12 cellular contexts compared by ENCODE assay signal in the genomic region with DNA sequence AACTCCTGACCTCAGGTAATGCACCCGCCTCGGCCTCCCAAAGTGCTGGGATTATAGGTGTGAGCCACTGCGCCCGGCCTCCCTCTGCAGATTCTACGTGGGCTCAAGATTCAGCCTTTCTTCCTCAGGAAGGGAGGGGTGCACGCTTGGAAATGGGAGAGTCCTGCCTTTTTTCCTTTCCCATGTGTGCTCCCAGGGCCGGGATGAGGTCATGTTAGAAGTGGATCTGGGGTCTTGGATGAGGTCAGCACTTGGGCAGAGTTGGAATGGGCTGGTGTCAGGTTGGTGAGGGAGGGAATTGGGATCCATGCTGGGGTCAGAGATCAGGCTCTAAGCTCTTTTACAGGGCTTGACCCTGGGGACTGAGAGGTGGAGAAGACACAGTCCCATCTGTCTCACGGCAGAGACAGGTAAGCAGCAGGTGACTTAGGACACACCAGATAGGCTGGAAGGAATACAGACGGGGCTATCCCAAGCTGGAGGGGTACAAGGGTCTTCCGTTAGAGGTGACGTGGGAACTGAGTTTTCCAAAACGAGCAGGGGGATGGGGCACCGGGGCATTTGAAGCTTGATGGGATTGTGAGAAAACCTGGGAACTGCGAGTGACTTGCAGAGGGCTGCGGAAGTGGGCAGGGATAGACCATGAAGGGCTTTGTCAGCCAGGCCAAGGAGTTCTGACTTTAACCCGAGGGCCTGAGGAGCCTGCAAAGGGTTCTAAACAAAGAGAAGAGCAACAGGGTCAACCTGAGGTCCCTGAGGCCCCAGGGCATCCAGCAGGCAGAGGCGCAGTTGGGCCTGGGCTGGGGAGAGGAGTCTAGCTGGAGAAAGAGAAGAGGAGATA. TPM values are rescaled to one million over a fixed set of nuclear protein-coding genes. Genes with fewer than 3 reads are reported as not detected.
DNase-seq lines count a peak whose midpoint lies in the region; ATAC-seq and TF ChIP-seq lines count a peak whose summit lies in the region.
"Had no signal": no experiment of that assay in that cellular context is flagged by ENCODE, and none has a peak within 500 bp of the region (broad histone marks: within the 10 kb centered on the region; RNA-seq: fewer than 3 reads in every experiment).

No MANE protein-coding gene starts in this region.

- no peaks in the 10 kb centered on the region for H3K27me3 ChIP-seq in CD8-positive, alpha-beta memory T cell (ENCODE audit: insufficient read depth, low read length, poor library complexity, severe bottlenecking)
- H3K27me3 ChIP-seq in hepatocyte: no peaks in the 10 kb centered on the region
- H3K27me3 ChIP-seq in effector memory CD4-positive, alpha-beta T cell (replicated peaks; ENCODE audit: control insufficient read depth, insufficient read depth, low read length, poor library complexity, severe bottlenecking): no peaks in the 10 kb centered on the region
- H3K27me3 ChIP-seq: adrenal gland had no signal

- H3K27ac ChIP-seq in CD8-positive, alpha-beta memory T cell (ENCODE audit: low read depth, low read length): no peak overlapping the region
- H3K27ac ChIP-seq in hepatocyte: no peak overlapping the region
- no peak overlapping the region for H3K27ac ChIP-seq in effector memory CD4-positive, alpha-beta T cell (ENCODE audit: insufficient read depth, low read length, poor library complexity, severe bottlenecking)
- H3K27ac ChIP-seq: adrenal gland had no signal

- no peak overlapping the region for H3K4me3 Mint-ChIP-seq in CD8-positive, alpha-beta memory T cell
- peak overlapping the region in 1 of 3 experiments; percentile 3 for H3K4me3 Mint-ChIP-seq in nephron

- H3K9me3 Mint-ChIP-seq in CD8-positive, alpha-beta memory T cell: no peaks in the 10 kb centered on the region
- H3K9me3 Mint-ChIP-seq in nephron: no peaks in the 10 kb centered on the region

- intact Hi-C loops in Right ventricle myocardium superior (cut with DNase I): no loop called here

- no peak overlapping the region for H3K4me2 ChIP-seq in hepatocyte

- POLR2A ChIA-PET in CD8-positive, alpha-beta memory T cell (lab: Charles Lee): interaction anchor here (0.6 to 1.3 kb wide), 3 partner anchors 49 to 220 kb away, joined by 3 to 4 read pairs (median 4); no protein-coding TSS in a partner anchor

- no peaks in the 10 kb centered on the region for H3K9me2 ChIP-seq in hepatocyte (replicated peaks; ENCODE audit: insufficient read depth)

- H3K4me3 ChIP-seq in CD8-positive, alpha-beta memory T cell (ENCODE audit: low read length): no peak overlapping the region
- no peak overlapping the region for H3K4me3 ChIP-seq in hepatocyte
- H3K4me3 ChIP-seq in effector memory CD4-positive, alpha-beta T cell (ENCODE audit: insufficient read depth, low read depth, low read length, poor library complexity, severe bottlenecking): no peak overlapping the region
- H3K4me3 ChIP-seq: adrenal gland, HAP-1 had no signal

- no peaks in the 10 kb centered on the region for H3K36me3 Mint-ChIP-seq in CD8-positive, alpha-beta memory T cell
- no peaks in the 10 kb centered on the region for H3K36me3 Mint-ChIP-seq in nephron (ENCODE audit: low read depth)

- no peaks in the 10 kb centered on the region for H4K20me1 ChIP-seq in hepatocyte (ENCODE audit: insufficient read depth, poor library complexity, severe bottlenecking)

- no peaks in the 10 kb centered on the region for H3K4me1 ChIP-seq in CD8-positive, alpha-beta memory T cell (ENCODE audit: insufficient read depth, low read length)
- no peaks in the 10 kb centered on the region for H3K4me1 ChIP-seq in hepatocyte (ENCODE audit: insufficient read depth)
- H3K4me1 ChIP-seq in effector memory CD4-positive, alpha-beta T cell (ENCODE audit: control insufficient read depth, insufficient read depth, low read length, poor library complexity, severe bottlenecking): no peaks in the 10 kb centered on the region
- H3K4me1 ChIP-seq: adrenal gland, HAP-1 had no signal

- no peak overlapping the region for H2AFZ ChIP-seq in hepatocyte

- CTCF ChIA-PET in CD8-positive, alpha-beta memory T cell (lab: Charles Lee): interaction anchor here (0.7 to 4.4 kb wide), 12 partner anchors 9 to 69 kb away, joined by 3 to 64 read pairs (median 10); a partner anchor contains a TSS

- no peaks in the 10 kb centered on the region for H3K9me3 ChIP-seq in CD8-positive, alpha-beta memory T cell (ENCODE audit: low read length)
- H3K9me3 ChIP-seq in hepatocyte (ENCODE audit: low read depth): no peaks in the 10 kb centered on the region
- H3K9me3 ChIP-seq in effector memory CD4-positive, alpha-beta T cell (ENCODE audit: control insufficient read depth, low read length): no peaks in the 10 kb centered on the region
- H3K9me3 ChIP-seq: adrenal gland, HAP-1 had no signal

- 79% methylated on average over 17 of the region's 17 CpGs for WGBS in hepatocyte (ENCODE audit: low lambda C conversion rate, missing lambda C conversion rate)

- peak; percentile 31 for ATAC-seq in Right ventricle myocardium superior (ENCODE audit: poor library complexity)

- H3K27ac Mint-ChIP-seq in CD8-positive, alpha-beta memory T cell: peak overlapping the region in 5 of 8 donors; percentile 40 to 83 (median 61)
- peak overlapping the region; percentile 0 to 81 (median 19) for H3K27ac Mint-ChIP-seq in nephron

- peaks cover 0 to 4% of the 10 kb centered on the region in 2 donors for H3K27me3 Mint-ChIP-seq in CD8-positive, alpha-beta memory T cell
- H3K27me3 Mint-ChIP-seq in nephron (ENCODE audit: low read depth): peaks cover 11% of the 10 kb centered on the region
- H3K27me3 Mint-ChIP-seq: progenitor cell of endocrine pancreas had no signal

- no peak for TF ChIP-seq CTCF in nephron (IDR thresholded peaks at IDR 0.05; ENCODE audit: unreplicated experiment in 3 of 3)
- TF ChIP-seq CTCF in hepatocyte (IDR thresholded peaks at IDR 0.05; ENCODE audit: poor library complexity): no peak

- H3K79me2 ChIP-seq in hepatocyte: no peaks in the 10 kb centered on the region

- H3K36me3 ChIP-seq in CD8-positive, alpha-beta memory T cell (ENCODE audit: insufficient read depth, low read length): no peaks in the 10 kb centered on the region
- no peaks in the 10 kb centered on the region for H3K36me3 ChIP-seq in hepatocyte (replicated peaks; ENCODE audit: insufficient read depth, low read depth)
- no peaks in the 10 kb centered on the region for H3K36me3 ChIP-seq in effector memory CD4-positive, alpha-beta T cell (ENCODE audit: control insufficient read depth, insufficient read depth, low read length)
- H3K36me3 ChIP-seq: adrenal gland, HAP-1 had no signal

- no peaks in the 10 kb centered on the region for H3K4me1 Mint-ChIP-seq in CD8-positive, alpha-beta memory T cell
- H3K4me1 Mint-ChIP-seq in nephron: peaks cover 33% of the 10 kb centered on the region

- no peak for DNase-seq in CD8-positive, alpha-beta memory T cell
- DNase-seq in RPMI7951 (ENCODE audit: low read depth) (peak; percentile 31), Right ventricle myocardium superior (no peak), NCI-H2081 (lab: John Stamatoyannopoulos, UW) (no peak), hepatocyte (ENCODE audit: low spot score) (no peak), RKO (ENCODE audit: low spot score) (no peak)
- no peak for DNase-seq in effector memory CD4-positive, alpha-beta T cell
- DNase-seq: cerebellar nuclear complex had no signal

RNA-seq across cellular contexts. Expression of a gene that starts 1.8 kb away (rescaled TPM):
- not detected for total RNA-seq in CD8-positive, alpha-beta memory T cell
- not detected for polyA plus RNA-seq in CD8-positive, alpha-beta memory T cell
- total RNA-seq in RPMI7951 (2014; rRNA removed; shearing (Covaris generic)): not detected in 2 replicates
- 155 TPM for total RNA-seq in Right ventricle myocardium superior
- 8.5 and 11.2 TPM in 2 replicates for total RNA-seq in hepatocyte
- 11.6 and 16.6 TPM in 2 replicates for polyA plus RNA-seq in hepatocyte

RNA-seq across cellular contexts. Expression of a gene that starts 43.2 kb away (rescaled TPM):
- 1 to 10 TPM; 8.7 to 9.3 TPM for total RNA-seq in CD8-positive, alpha-beta memory T cell
- 183 TPM for polyA plus RNA-seq in CD8-positive, alpha-beta memory T cell
- 1.4 and 1.6 TPM in 2 replicates for total RNA-seq in RPMI7951 (2014; rRNA removed; shearing (Covaris generic))
- total RNA-seq in Right ventricle myocardium superior: 16.3 TPM
- 97.1 and 101 TPM in 2 replicates for total RNA-seq in hepatocyte
- polyA plus RNA-seq in hepatocyte: 99.3 and 123 TPM in 2 replicates

Comparison
In these comparisons a context has a peak if more than half of its experiments do, and no peak if none do; other contexts are left out.
1. RNA of a gene that starts 1.8 kb away (total RNA-seq): 155 TPM in Right ventricle myocardium superior (single experiment); 8.5 to 11.2 TPM in hepatocyte, not detected in CD8-positive, alpha-beta memory T cell and not detected in RPMI7951; every median in the first group is over 10 times any median in the second.